ENCODE assay signal across 26 cellular contexts in the genomic region with DNA sequence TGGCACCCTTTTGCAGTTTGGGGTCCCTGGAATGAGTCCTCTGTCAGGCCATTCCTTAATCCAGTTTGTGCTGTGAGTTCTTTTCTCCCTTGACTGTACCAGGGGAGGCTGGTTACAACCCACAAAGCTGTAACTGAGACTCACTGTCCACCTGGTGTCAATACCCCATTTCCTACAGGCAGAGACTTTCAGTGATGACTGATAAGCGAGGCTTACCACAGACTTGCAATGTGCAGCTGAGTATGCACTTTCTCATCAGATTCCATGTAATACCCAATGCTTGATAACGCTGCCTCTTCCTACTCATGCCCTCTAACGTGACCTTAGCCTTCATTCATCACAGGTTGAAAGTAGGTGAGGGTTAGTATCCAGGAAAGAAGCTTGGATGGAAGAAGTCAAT.
"Had no signal": no experiment of that assay in that cellular context is flagged by ENCODE, and none has a peak within 500 bp of the region (broad histone marks: within the 10 kb centered on the region; RNA-seq: fewer than 3 reads in every experiment).

No MANE protein-coding gene starts in this region.

- H3K4me1 ChIP-seq: body of pancreas, gastroesophageal sphincter, heart left ventricle, pancreas, psoas muscle, right atrium auricular region, spleen, stomach, thyroid gland, upper lobe of left lung had no signal

- H3K9me3 ChIP-seq: body of pancreas, gastroesophageal sphincter, heart left ventricle, pancreas, psoas muscle, right atrium auricular region, spleen, stomach, thyroid gland, upper lobe of left lung had no signal

- H3K27me3 ChIP-seq: body of pancreas, cardiac muscle cell, gastroesophageal sphincter, heart left ventricle, pancreas, right atrium auricular region, stomach, thyroid gland, upper lobe of left lung had no signal

- FAIRE-seq: kidney, pancreas had no signal

- H3K27ac ChIP-seq: body of pancreas, cardiac muscle cell, coronary artery, dorsolateral prefrontal cortex, gastroesophageal sphincter, heart left ventricle, pancreas, psoas muscle, right atrium auricular region, spleen, stomach, thyroid gland, upper lobe of left lung had no signal

- H3K4me3 ChIP-seq: body of pancreas, cardiac muscle cell, coronary artery, dorsolateral prefrontal cortex, gastroesophageal sphincter, heart left ventricle, pancreas, psoas muscle, right atrium auricular region, spleen, stomach, thyroid gland, upper lobe of left lung had no signal

- ATAC-seq: activated CD8-positive, alpha-beta T cell treated with anti-CD3 and anti-CD28 coated beads for 36 hours; activated T-cell treated with anti-CD3 and anti-CD28 coated beads, Interleukin-2, amount 50 U/mL, for 4 hours; body of pancreas; effector memory CD8-positive, alpha-beta T cell; gastroesophageal sphincter; heart left ventricle; naive thymus-derived CD8-positive, alpha-beta T cell; pancreas; psoas muscle had no signal

- H3K36me3 ChIP-seq: cardiac muscle cell, gastroesophageal sphincter, heart left ventricle, pancreas, right atrium auricular region, spleen, stomach, thyroid gland, upper lobe of left lung had no signal

- DNase-seq: activated CD4-positive, alpha-beta T cell treated with anti-CD3 and anti-CD28 coated beads, Interleukin-2, amount 50 U/mL, for 1 hour; activated CD4-positive, CD25-positive, alpha-beta regulatory T cell treated with anti-CD3 and anti-CD28 coated beads, Interleukin-2, amount 50 U/mL, for 72 hours; activated CD8-positive, alpha-beta T cell treated with anti-CD3 and anti-CD28 coated beads for 36 hours; activated T-cell treated with anti-CD3 and anti-CD28 coated beads, Interleukin-2, amount 50 U/mL, for 4 hours; aorta; body of pancreas; cerebellar nuclear complex; dorsolateral prefrontal cortex; effector memory CD8-positive, alpha-beta T cell; erythroblast; heart left ventricle; hypothalamus; immature natural killer cell; kidney; naive thymus-derived CD8-positive, alpha-beta T cell; nucleus accumbens; pancreas; psoas muscle; spleen; stomach; thyroid gland; upper lobe of left lung had no signal
